Comparison of ENCODE assay signal across 1 cellular context in genomic region chr5:171387970-171388815, GRCh38.
TF ChIP-seq lines count a peak whose summit lies in the region.

No MANE protein-coding gene starts in this region.

TF ChIP-seq in K562, 482 proteins besides CTCF, POLR2A, EP300 and RAD21 (continued from another document and continues in another):
- TF ChIP-seq, protein P1, sequence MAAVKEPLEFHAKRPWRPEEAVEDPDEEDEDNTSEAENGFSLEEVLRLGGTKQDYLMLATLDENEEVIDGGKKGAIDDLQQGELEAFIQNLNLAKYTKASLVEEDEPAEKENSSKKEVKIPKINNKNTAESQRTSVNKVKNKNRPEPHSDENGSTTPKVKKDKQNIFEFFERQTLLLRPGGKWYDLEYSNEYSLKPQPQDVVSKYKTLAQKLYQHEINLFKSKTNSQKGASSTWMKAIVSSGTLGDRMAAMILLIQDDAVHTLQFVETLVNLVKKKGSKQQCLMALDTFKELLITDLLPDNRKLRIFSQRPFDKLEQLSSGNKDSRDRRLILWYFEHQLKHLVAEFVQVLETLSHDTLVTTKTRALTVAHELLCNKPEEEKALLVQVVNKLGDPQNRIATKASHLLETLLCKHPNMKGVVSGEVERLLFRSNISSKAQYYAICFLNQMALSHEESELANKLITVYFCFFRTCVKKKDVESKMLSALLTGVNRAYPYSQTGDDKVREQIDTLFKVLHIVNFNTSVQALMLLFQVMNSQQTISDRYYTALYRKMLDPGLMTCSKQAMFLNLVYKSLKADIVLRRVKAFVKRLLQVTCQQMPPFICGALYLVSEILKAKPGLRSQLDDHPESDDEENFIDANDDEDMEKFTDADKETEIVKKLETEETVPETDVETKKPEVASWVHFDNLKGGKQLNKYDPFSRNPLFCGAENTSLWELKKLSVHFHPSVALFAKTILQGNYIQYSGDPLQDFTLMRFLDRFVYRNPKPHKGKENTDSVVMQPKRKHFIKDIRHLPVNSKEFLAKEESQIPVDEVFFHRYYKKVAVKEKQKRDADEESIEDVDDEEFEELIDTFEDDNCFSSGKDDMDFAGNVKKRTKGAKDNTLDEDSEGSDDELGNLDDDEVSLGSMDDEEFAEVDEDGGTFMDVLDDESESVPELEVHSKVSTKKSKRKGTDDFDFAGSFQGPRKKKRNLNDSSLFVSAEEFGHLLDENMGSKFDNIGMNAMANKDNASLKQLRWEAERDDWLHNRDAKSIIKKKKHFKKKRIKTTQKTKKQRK (IDR thresholded peaks at IDR 0.05; ENCODE audit: borderline replicate concordance, low read depth, low read length) = no peak
- TF ChIP-seq, protein P2, sequence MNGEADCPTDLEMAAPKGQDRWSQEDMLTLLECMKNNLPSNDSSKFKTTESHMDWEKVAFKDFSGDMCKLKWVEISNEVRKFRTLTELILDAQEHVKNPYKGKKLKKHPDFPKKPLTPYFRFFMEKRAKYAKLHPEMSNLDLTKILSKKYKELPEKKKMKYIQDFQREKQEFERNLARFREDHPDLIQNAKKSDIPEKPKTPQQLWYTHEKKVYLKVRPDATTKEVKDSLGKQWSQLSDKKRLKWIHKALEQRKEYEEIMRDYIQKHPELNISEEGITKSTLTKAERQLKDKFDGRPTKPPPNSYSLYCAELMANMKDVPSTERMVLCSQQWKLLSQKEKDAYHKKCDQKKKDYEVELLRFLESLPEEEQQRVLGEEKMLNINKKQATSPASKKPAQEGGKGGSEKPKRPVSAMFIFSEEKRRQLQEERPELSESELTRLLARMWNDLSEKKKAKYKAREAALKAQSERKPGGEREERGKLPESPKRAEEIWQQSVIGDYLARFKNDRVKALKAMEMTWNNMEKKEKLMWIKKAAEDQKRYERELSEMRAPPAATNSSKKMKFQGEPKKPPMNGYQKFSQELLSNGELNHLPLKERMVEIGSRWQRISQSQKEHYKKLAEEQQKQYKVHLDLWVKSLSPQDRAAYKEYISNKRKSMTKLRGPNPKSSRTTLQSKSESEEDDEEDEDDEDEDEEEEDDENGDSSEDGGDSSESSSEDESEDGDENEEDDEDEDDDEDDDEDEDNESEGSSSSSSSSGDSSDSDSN (IDR thresholded peaks at IDR 0.05; ENCODE audit: borderline replicate concordance in 1 of 2, low read depth in 2 of 2, low read length in 2 of 2) = no peak
- TF ChIP-seq, protein P3, sequence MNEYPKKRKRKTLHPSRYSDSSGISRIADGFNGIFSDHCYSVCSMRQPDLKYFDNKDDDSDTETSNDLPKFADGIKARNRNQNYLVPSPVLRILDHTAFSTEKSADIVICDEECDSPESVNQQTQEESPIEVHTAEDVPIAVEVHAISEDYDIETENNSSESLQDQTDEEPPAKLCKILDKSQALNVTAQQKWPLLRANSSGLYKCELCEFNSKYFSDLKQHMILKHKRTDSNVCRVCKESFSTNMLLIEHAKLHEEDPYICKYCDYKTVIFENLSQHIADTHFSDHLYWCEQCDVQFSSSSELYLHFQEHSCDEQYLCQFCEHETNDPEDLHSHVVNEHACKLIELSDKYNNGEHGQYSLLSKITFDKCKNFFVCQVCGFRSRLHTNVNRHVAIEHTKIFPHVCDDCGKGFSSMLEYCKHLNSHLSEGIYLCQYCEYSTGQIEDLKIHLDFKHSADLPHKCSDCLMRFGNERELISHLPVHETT (CRISPR knock-in tag; conservative IDR thresholded peaks at IDR 0.05 in 1 of 2, IDR thresholded peaks at IDR 0.05 in 1 of 2) = no peak; a peak in 1 of 4 replicates
- TF ChIP-seq ARNT (IDR thresholded peaks at IDR 0.05) = no peak
- TF ChIP-seq SAFB (IDR thresholded peaks at IDR 0.05; ENCODE audit: borderline replicate concordance, low read depth, low read length) = peak; percentile 64; the same call in 1 of the 2 replicates
- TF ChIP-seq ELF4 (CRISPR knock-in tag; IDR thresholded peaks at IDR 0.05) = no peak
- peak; percentile 74 for TF ChIP-seq HES1 (IDR thresholded peaks at IDR 0.05; ENCODE audit: low read depth)
- no peak for TF ChIP-seq ARHGAP35 (IDR thresholded peaks at IDR 0.05; ENCODE audit: partially characterized antibody)
- TF ChIP-seq TAF1 (IDR thresholded peaks at IDR 0.05; ENCODE audit: control insufficient read depth, extremely low read depth, insufficient read depth, low read length, severe bottlenecking) = peak; percentile 39
- TF ChIP-seq TAF9B (IDR thresholded peaks at IDR 0.05; ENCODE audit: partially characterized antibody) = no peak
- TF ChIP-seq NELFE (IDR thresholded peaks at IDR 0.05; ENCODE audit: insufficient read depth, insufficient read length) = no peak
- TF ChIP-seq TAF15 (IDR thresholded peaks at IDR 0.05; ENCODE audit: low read depth, low read length) = 0 out of 2 replicates have a peak, but pooled peaks have one; percentile 40
- TF ChIP-seq ZNF239 (CRISPR knock-in tag; IDR thresholded peaks at IDR 0.05) = no peak
- TF ChIP-seq XRCC3 (IDR thresholded peaks at IDR 0.05) = no peak
- TF ChIP-seq, protein P4, sequence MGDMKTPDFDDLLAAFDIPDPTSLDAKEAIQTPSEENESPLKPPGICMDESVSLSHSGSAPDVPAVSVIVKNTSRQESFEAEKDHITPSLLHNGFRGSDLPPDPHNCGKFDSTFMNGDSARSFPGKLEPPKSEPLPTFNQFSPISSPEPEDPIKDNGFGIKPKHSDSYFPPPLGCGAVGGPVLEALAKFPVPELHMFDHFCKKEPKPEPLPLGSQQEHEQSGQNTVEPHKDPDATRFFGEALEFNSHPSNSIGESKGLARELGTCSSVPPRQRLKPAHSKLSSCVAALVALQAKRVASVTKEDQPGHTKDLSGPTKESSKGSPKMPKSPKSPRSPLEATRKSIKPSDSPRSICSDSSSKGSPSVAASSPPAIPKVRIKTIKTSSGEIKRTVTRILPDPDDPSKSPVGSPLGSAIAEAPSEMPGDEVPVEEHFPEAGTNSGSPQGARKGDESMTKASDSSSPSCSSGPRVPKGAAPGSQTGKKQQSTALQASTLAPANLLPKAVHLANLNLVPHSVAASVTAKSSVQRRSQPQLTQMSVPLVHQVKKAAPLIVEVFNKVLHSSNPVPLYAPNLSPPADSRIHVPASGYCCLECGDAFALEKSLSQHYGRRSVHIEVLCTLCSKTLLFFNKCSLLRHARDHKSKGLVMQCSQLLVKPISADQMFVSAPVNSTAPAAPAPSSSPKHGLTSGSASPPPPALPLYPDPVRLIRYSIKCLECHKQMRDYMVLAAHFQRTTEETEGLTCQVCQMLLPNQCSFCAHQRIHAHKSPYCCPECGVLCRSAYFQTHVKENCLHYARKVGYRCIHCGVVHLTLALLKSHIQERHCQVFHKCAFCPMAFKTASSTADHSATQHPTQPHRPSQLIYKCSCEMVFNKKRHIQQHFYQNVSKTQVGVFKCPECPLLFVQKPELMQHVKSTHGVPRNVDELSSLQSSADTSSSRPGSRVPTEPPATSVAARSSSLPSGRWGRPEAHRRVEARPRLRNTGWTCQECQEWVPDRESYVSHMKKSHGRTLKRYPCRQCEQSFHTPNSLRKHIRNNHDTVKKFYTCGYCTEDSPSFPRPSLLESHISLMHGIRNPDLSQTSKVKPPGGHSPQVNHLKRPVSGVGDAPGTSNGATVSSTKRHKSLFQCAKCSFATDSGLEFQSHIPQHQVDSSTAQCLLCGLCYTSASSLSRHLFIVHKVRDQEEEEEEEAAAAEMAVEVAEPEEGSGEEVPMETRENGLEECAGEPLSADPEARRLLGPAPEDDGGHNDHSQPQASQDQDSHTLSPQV (IDR thresholded peaks at IDR 0.05) = 0 out of 2 replicates have a peak, but pooled peaks have one; percentile 45
- no peak for TF ChIP-seq HOXB6 (CRISPR knock-in tag; IDR thresholded peaks at IDR 0.05; ENCODE audit: borderline replicate concordance)
- no peak for TF ChIP-seq ZNF311 (CRISPR knock-in tag; IDR thresholded peaks at IDR 0.05)
- no peak for TF ChIP-seq CREB5 (CRISPR knock-in tag; IDR thresholded peaks at IDR 0.05)
- peak; percentile 90 for TF ChIP-seq RBFOX2 (IDR thresholded peaks at IDR 0.05; ENCODE audit: low read depth, low read length)
- no peak for TF ChIP-seq EHMT2 (IDR thresholded peaks at IDR 0.05)
- TF ChIP-seq HDAC8 (tag; IDR thresholded peaks at IDR 0.05) = no peak
- TF ChIP-seq, protein P5, sequence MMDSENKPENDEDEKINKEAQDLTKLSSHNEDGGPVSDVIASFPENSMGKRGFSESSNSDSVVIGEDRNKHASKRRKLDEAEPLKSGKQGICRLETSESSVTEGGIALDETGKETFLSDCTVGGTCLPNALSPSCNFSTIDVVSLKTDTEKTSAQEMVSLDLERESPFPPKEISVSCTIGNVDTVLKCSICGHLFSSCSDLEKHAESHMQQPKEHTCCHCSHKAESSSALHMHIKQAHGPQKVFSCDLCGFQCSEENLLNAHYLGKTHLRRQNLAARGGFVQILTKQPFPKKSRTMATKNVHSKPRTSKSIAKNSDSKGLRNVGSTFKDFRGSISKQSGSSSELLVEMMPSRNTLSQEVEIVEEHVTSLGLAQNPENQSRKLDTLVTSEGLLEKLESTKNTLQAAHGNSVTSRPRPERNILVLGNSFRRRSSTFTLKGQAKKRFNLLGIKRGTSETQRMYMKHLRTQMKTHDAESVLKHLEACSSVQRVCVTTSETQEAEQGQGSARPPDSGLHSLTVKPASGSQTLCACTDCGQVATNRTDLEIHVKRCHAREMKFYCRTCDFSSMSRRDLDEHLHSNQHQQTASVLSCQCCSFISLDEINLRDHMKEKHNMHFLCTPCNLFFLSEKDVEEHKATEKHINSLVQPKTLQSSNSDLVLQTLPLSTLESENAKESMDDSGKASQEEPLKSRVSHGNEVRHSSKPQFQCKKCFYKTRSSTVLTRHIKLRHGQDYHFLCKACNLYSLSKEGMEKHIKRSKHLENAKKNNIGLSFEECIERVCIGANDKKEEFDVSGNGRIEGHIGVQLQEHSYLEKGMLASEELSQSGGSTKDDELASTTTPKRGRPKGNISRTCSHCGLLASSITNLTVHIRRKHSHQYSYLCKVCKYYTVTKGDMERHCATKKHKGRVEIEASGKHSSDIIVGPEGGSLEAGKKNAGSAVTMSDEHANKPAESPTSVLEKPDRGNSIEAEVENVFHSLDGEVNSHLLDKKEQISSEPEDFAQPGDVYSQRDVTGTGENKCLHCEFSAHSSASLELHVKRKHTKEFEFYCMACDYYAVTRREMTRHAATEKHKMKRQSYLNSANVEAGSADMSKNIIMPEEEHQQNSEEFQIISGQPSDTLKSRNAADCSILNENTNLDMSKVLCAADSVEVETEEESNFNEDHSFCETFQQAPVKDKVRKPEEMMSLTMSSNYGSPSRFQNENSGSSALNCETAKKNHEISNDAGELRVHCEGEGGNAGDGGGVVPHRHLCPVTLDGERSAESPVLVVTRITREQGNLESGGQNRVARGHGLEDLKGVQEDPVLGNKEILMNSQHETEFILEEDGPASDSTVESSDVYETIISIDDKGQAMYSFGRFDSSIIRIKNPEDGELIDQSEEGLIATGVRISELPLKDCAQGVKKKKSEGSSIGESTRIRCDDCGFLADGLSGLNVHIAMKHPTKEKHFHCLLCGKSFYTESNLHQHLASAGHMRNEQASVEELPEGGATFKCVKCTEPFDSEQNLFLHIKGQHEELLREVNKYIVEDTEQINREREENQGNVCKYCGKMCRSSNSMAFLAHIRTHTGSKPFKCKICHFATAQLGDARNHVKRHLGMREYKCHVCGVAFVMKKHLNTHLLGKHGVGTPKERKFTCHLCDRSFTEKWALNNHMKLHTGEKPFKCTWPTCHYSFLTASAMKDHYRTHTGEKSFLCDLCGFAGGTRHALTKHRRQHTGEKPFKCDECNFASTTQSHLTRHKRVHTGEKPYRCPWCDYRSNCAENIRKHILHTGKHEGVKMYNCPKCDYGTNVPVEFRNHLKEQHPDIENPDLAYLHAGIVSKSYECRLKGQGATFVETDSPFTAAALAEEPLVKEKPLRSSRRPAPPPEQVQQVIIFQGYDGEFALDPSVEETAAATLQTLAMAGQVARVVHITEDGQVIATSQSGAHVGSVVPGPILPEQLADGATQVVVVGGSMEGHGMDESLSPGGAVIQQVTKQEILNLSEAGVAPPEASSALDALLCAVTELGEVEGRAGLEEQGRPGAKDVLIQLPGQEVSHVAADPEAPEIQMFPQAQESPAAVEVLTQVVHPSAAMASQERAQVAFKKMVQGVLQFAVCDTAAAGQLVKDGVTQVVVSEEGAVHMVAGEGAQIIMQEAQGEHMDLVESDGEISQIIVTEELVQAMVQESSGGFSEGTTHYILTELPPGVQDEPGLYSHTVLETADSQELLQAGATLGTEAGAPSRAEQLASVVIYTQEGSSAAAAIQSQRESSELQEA (IDR thresholded peaks at IDR 0.05; ENCODE audit: low read depth) = no peak
- TF ChIP-seq ASH1L (IDR thresholded peaks at IDR 0.05; ENCODE audit: borderline replicate concordance, low read depth, partially characterized antibody) = no peak
- no peak for TF ChIP-seq ZNF668 (CRISPR knock-in tag; IDR thresholded peaks at IDR 0.05)
- TF ChIP-seq ZNF79 (CRISPR knock-in tag; IDR thresholded peaks at IDR 0.05; ENCODE audit: low read depth) = no peak
- no peak for TF ChIP-seq BRF1 (IDR thresholded peaks at IDR 0.05; ENCODE audit: borderline replicate concordance, extremely low read depth, insufficient read length)
- 0 out of 2 replicates have a peak, but pooled peaks have one; percentile 22 for TF ChIP-seq FOXO4 (CRISPR knock-in tag; IDR thresholded peaks at IDR 0.05)
- TF ChIP-seq RBM25 (IDR thresholded peaks at IDR 0.05; ENCODE audit: low read depth, low read length, severe bottlenecking) = no peak
- no peak for TF ChIP-seq ZNF282 (CRISPR knock-in tag; IDR thresholded peaks at IDR 0.05)
- TF ChIP-seq IRF1 (CRISPR knock-in tag; IDR thresholded peaks at IDR 0.05; ENCODE audit: borderline replicate concordance) = no peak
- TF ChIP-seq ZNF184 (CRISPR knock-in tag; IDR thresholded peaks at IDR 0.05) = no peak
